32 cellular contexts compared by ENCODE assay signal in genomic region chr14:25436906-25437305, GRCh38.
"Had no signal": no experiment of that assay in that cellular context is flagged by ENCODE, and none has a peak within 500 bp of the region (broad histone marks: within the 10 kb centered on the region; RNA-seq: fewer than 3 reads in every experiment).

No MANE protein-coding gene starts in this region.

- H3K9me3 ChIP-seq: neutrophil, ovary, testis, tibial artery, transverse colon, upper lobe of right lung, uterus had no signal

- H3K4me1 ChIP-seq: parathyroid adenoma, psoas muscle, spleen, suprapubic skin, testis, tibial artery, transverse colon, upper lobe of right lung, uterus had no signal

- H3K4me2 ChIP-seq: smooth muscle cell had no signal

- H3K27me3 Mint-ChIP-seq: naive thymus-derived CD8-positive, alpha-beta T cell; progenitor cell of endocrine pancreas; stimulated activated memory B cell treated with anti-CD40 and anti-IgM and Interleukin-4, amounts not matched to agents 10 μg/mL and 1 μg/mL and 100 μg/mL, for 72 hours; stimulated activated naive CD8-positive, alpha-beta T cell treated with anti-CD3 and anti-CD28 coated beads, Interleukin-15, amount 100 ng/mL, for 72 hours; type B pancreatic cell had no signal

- H3K27me3 ChIP-seq: neutrophil, ovary, spleen, suprapubic skin, testis, tibial artery, transverse colon, upper lobe of right lung, uterus had no signal

- H3K4me3 ChIP-seq: ovary, psoas muscle, skin epidermis, smooth muscle cell, spleen, suprapubic skin, testis, tibial artery, transverse colon, upper lobe of right lung, uterus had no signal

- H3K79me2 ChIP-seq: parathyroid adenoma had no signal

- H3K4me3 Mint-ChIP-seq: naive thymus-derived CD8-positive, alpha-beta T cell; natural killer cell treated with Interleukin-12 subunit alpha and Interleukin-12 subunit beta and Interleukin-15 and Interleukin-18, amount 100 ng/mL, for 72 hours; nephron progenitor cell; neural crest cell; stimulated activated memory B cell treated with anti-CD40 and anti-IgM and Interleukin-4, amounts not matched to agents 10 μg/mL and 1 μg/mL and 100 μg/mL, for 72 hours; stimulated activated naive CD8-positive, alpha-beta T cell treated with anti-CD3 and anti-CD28 coated beads, Interleukin-15, amount 100 ng/mL, for 72 hours; type B pancreatic cell had no signal

- H3K27ac Mint-ChIP-seq: naive thymus-derived CD8-positive, alpha-beta T cell; natural killer cell treated with Interleukin-12 subunit alpha and Interleukin-12 subunit beta and Interleukin-15 and Interleukin-18, amount 100 ng/mL, for 72 hours; nephron progenitor cell; progenitor cell of endocrine pancreas; stimulated activated memory B cell treated with anti-CD40 and anti-IgM and Interleukin-4, amounts not matched to agents 10 μg/mL and 1 μg/mL and 100 μg/mL, for 72 hours; stimulated activated naive CD8-positive, alpha-beta T cell treated with anti-CD3 and anti-CD28 coated beads, Interleukin-15, amount 100 ng/mL, for 72 hours; type B pancreatic cell had no signal

- H3K9ac ChIP-seq: parathyroid adenoma had no signal

- H3K4me1 Mint-ChIP-seq: naive thymus-derived CD8-positive, alpha-beta T cell; neural crest cell; stimulated activated memory B cell treated with anti-CD40 and anti-IgM and Interleukin-4, amounts not matched to agents 10 μg/mL and 1 μg/mL and 100 μg/mL, for 72 hours; stimulated activated naive CD8-positive, alpha-beta T cell treated with anti-CD3 and anti-CD28 coated beads, Interleukin-15, amount 100 ng/mL, for 72 hours had no signal

- H3K9me3 Mint-ChIP-seq: type B pancreatic cell had no signal

- H3K36me3 Mint-ChIP-seq: naive thymus-derived CD8-positive, alpha-beta T cell; natural killer cell treated with Interleukin-12 subunit alpha and Interleukin-12 subunit beta and Interleukin-15 and Interleukin-18, amount 100 ng/mL, for 72 hours; stimulated activated memory B cell treated with anti-CD40 and anti-IgM and Interleukin-4, amounts not matched to agents 10 μg/mL and 1 μg/mL and 100 μg/mL, for 72 hours; type B pancreatic cell had no signal

- DNase-seq: naive thymus-derived CD8-positive, alpha-beta T cell; nephron progenitor cell; nucleus accumbens; ovary; posterior cingulate gyrus; psoas muscle; right cardiac atrium; spleen; stimulated activated CD4-positive, alpha-beta T cell treated with anti-CD3 and anti-CD28 coated beads, Interleukin-12 subunit alpha, Interleukin-12 subunit beta, amount 100 ng/mL, for 4 hours; stimulated activated CD4-positive, alpha-beta T cell treated with anti-CD3 and anti-CD28 coated beads, Interleukin-1b, Interleukin-23, amount 100 ng/mL, for 48 hours; stimulated activated CD4-positive, alpha-beta T cell treated with anti-CD3 and anti-CD28 coated beads, Interleukin-4, amount 100 ng/mL, for 1 hour; stimulated activated CD4-positive, alpha-beta T cell treated with anti-CD3 and anti-CD28 coated beads, Interleukin-4, amount 100 ng/mL, for 4 hours; stimulated activated CD8-positive, alpha-beta memory T cell treated with anti-CD3 and anti-CD28 coated beads, Interleukin-4, amount 100 ng/mL, for 48 hours; stimulated activated naive CD4-positive, alpha-beta T cell; stimulated activated naive CD8-positive, alpha-beta T cell treated with anti-CD3 and anti-CD28 coated beads, Interleukin-15, amount 100 ng/mL, for 72 hours; stimulated activated naive CD8-positive, alpha-beta T cell treated with anti-CD3 and anti-CD28 coated beads, Interleukin-15, Interleukin-2, amounts not matched to agents 100 U/mL and 50 U/mL, for 24 hours; substantia nigra; testis; tibial artery; transverse colon; upper lobe of right lung; uterus had no signal

- H3K36me3 ChIP-seq: neutrophil, ovary, spleen, suprapubic skin, tibial artery, transverse colon, upper lobe of right lung, uterus had no signal

- H3K27ac ChIP-seq: neutrophil, ovary, parathyroid adenoma, psoas muscle, skin epidermis, spleen, suprapubic skin, testis, tibial artery, transverse colon, upper lobe of right lung, uterus had no signal

- H2AFZ ChIP-seq: parathyroid adenoma had no signal
